In the genomic region with DNA sequence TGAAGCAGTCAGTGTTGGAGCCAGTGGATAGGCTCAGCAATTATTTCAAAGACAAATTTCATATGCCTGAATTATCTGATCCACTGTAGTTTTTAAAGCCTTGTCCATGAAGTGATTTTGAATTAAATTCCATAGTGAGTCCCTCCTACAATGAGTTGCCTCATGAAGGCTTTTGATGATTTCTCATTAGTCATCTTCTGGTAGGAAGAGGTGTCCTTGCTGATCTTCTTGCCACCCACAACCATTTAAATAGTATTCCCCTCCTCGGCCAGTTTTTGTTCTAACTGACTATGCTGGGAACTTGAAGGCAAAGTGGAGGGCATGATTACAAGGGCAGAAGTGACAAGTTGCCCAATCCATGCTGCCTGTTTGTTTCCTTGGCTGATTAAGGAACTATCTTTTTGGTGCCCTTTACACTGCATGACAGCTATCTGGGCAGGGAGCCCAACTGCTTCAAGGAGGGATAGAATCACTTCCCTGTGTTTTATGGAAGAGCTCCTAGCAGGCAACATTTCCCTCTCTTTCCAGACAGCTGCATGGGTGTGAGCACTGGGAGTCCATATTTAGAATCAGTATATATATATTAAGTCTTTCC, we compare ENCODE assay signal across 13 cellular contexts.
A peak's percentile ranks its signal among the peaks of the same experiment; 100 is the strongest.
DNase-seq lines count a peak whose midpoint lies in the region; ATAC-seq, FAIRE-seq and TF ChIP-seq lines count a peak whose summit lies in the region.
"Had no signal": no experiment of that assay in that cellular context is flagged by ENCODE, and none has a peak within 500 bp of the region (broad histone marks: within the 10 kb centered on the region; RNA-seq: fewer than 3 reads in every experiment).

No MANE protein-coding gene starts in this region.

- H3K9me3 ChIP-seq in A549 (no peaks in the 10 kb centered on the region), colonic mucosa (no peaks in the 10 kb centered on the region)

- no peaks in the 10 kb centered on the region for H3K27me3 ChIP-seq in colonic mucosa

- 0 out of 3 replicates have a peak, but pooled peaks cover 9% of the 10 kb centered on the region for H3K4me1 ChIP-seq in A549
- H3K4me1 ChIP-seq in colonic mucosa, result no peaks in the 10 kb centered on the region

- POLR2A ChIA-PET in A549 (lab: Yijun Ruan, JAX), result no interaction called here

- H3K4me3 ChIP-seq in A549 (no peak overlapping the region), LNCaP clone FGC (ENCODE audit: low read depth, low read length) (no peak overlapping the region), colonic mucosa (no peak overlapping the region)
- H3K4me3 ChIP-seq: GM23338 had no signal

- TF ChIP-seq CTCF in A549 (IDR thresholded peaks at IDR 0.05) (no peak), LNCaP clone FGC (IDR thresholded peaks at IDR 0.05; ENCODE audit: control insufficient read depth, extremely low read depth, insufficient read depth) (no peak), colonic mucosa (IDR thresholded peaks at IDR 0.05) (no peak)

- 0 out of 3 replicates have a peak overlapping the region, but pooled peaks have one; percentile 14 for H3K4me2 ChIP-seq in A549
- H3K4me2 ChIP-seq: GM23338 had no signal

- no peak for FAIRE-seq in A549 (lab: Jason Lieb, UNC)

- TF ChIP-seq POLR2A in A549 (IDR thresholded peaks at IDR 0.05; ENCODE audit: low read length), result no peak

- TF ChIP-seq EP300 in A549 (IDR thresholded peaks at IDR 0.05), result no peak

- H3K27ac ChIP-seq in A549 (no peak overlapping the region), colonic mucosa (no peak overlapping the region)

- CTCF ChIA-PET in A549 (lab: Yijun Ruan, JAX), result no interaction called here

- DNase-seq in A549 (ENCODE audit: low read depth in 1 of 2, low spot score in 1 of 2) (peak in 1 of 2 experiments; percentile 38), LNCaP clone FGC (ENCODE audit: low read depth) (peak; percentile 63), colonic mucosa (peak; percentile 52), medulla oblongata (ENCODE audit: extremely low spot score) (peak; percentile 63), HuH-7 (ENCODE audit: low spot score) (no peak)
- DNase-seq: activated naive CD8-positive, alpha-beta T cell treated with anti-CD3 and anti-CD28 coated beads, Interleukin-2, amount 10 ng/mL, durations not matched to agents 7 days and 5 days; effector memory CD4-positive, alpha-beta T cell; naive B cell; NCI-H748 treated with DMSO at 0.1 percent for 48 hours had no signal

- TF ChIP-seq RAD21 in A549 (conservative IDR thresholded peaks at IDR 0.05 in 1 of 2, IDR thresholded peaks at IDR 0.05 in 1 of 2), result no peak

- ATAC-seq in A549 (no peak), GM18517 (IDR thresholded peaks at IDR 0.05; ENCODE audit: unreplicated experiment) (no peak), HG03135 (IDR thresholded peaks at IDR 0.05; ENCODE audit: unreplicated experiment) (no peak), HG03378 (IDR thresholded peaks at IDR 0.05; ENCODE audit: unreplicated experiment) (no peak)
- ATAC-seq: GM23338 had no signal

- H3K9ac ChIP-seq in colonic mucosa (ENCODE audit: low read depth in 2 of 2, low read length in 2 of 2), result no peak overlapping the region

- WGBS in A549 (ENCODE audit: missing lambda C conversion rate), result 7% methylated on average over 1 of the region's 1 CpG

- intact Hi-C loops in colonic mucosa (cut with DNase I), result no loop called here

- H3K36me3 ChIP-seq in colonic mucosa, result no peaks in the 10 kb centered on the region

TF ChIP-seq in A549, 52 proteins besides CTCF, POLR2A, EP300 and RAD21:
- TF ChIP-seq PHF8 (IDR thresholded peaks at IDR 0.05; ENCODE audit: borderline replicate concordance, low read depth) (no peak), ESRRA (IDR thresholded peaks at IDR 0.05; ENCODE audit: borderline replicate concordance, low read length) (no peak), CBX8 (IDR thresholded peaks at IDR 0.05) (no peak), KDM1A (IDR thresholded peaks at IDR 0.05; ENCODE audit: low read depth) (no peak), EHMT2 (IDR thresholded peaks at IDR 0.05; ENCODE audit: low read depth) (no peak), HOXA7 (CRISPR knock-in tag; IDR thresholded peaks at IDR 0.05) (no peak), NPAS2 (CRISPR knock-in tag; IDR thresholded peaks at IDR 0.05; ENCODE audit: borderline replicate concordance) (no peak), POLR2AphosphoS2 (conservative IDR thresholded peaks at IDR 0.05; ENCODE audit: low read length) (no peak), RARB (CRISPR knock-in tag; IDR thresholded peaks at IDR 0.05) (no peak), CHD2 (IDR thresholded peaks at IDR 0.05; ENCODE audit: low read length, partially characterized antibody) (no peak), MAFK (IDR thresholded peaks at IDR 0.05; ENCODE audit: partially characterized antibody) (no peak), MAZ (IDR thresholded peaks at IDR 0.05; ENCODE audit: borderline replicate concordance, low read depth, low read length) (no peak), RCOR1 (IDR thresholded peaks at IDR 0.05; ENCODE audit: low read depth, low read length) (no peak)
- TF ChIP-seq, protein P1, sequence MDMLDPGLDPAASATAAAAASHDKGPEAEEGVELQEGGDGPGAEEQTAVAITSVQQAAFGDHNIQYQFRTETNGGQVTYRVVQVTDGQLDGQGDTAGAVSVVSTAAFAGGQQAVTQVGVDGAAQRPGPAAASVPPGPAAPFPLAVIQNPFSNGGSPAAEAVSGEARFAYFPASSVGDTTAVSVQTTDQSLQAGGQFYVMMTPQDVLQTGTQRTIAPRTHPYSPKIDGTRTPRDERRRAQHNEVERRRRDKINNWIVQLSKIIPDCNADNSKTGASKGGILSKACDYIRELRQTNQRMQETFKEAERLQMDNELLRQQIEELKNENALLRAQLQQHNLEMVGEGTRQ (IDR thresholded peaks at IDR 0.05), result no peak
- TF ChIP-seq, protein P2, sequence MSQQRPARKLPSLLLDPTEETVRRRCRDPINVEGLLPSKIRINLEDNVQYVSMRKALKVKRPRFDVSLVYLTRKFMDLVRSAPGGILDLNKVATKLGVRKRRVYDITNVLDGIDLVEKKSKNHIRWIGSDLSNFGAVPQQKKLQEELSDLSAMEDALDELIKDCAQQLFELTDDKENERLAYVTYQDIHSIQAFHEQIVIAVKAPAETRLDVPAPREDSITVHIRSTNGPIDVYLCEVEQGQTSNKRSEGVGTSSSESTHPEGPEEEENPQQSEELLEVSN (IDR thresholded peaks at IDR 0.05; ENCODE audit: borderline replicate concordance, low read depth), result no peak
